Comparison of ENCODE assay signal across 9 cellular contexts in genomic region chr4:80307183-80307735, GRCh38. TPM values are rescaled to one million over a fixed set of nuclear protein-coding genes. Genes with fewer than 3 reads are reported as not detected.
DNase-seq lines count a peak whose midpoint lies in the region; ATAC-seq lines count a peak whose summit lies in the region.
"Had no signal": no experiment of that assay in that cellular context is flagged by ENCODE, and none has a peak within 500 bp of the region (broad histone marks: within the 10 kb centered on the region; RNA-seq: fewer than 3 reads in every experiment).

No MANE protein-coding gene starts in this region.

- DNase-seq in NCI-H446 treated with DMSO at 0.1 percent for 48 hours (lab: John Stamatoyannopoulos, UW) = peak; percentile 3
- DNase-seq in NCI-H446 (lab: John Stamatoyannopoulos, UW) = no peak
- DNase-seq in NCI-H345 (lab: John Stamatoyannopoulos, UW) = peak; percentile 78
- no peak for DNase-seq in epithelial cell of prostate (ENCODE audit: low read depth, low spot score)
- peak; percentile 20 for DNase-seq in stromal cell of bone marrow (ENCODE audit: low read depth)
- no peak for DNase-seq in GOT3 (lab: John Stamatoyannopoulos, UW)
- DNase-seq in left colon = no peak
- DNase-seq: activated CD4-positive, CD25-positive, alpha-beta regulatory T cell treated with anti-CD3 and anti-CD28 coated beads, Interleukin-2, amount 50 U/mL, for 72 hours had no signal

- H3K27ac ChIP-seq in epithelial cell of prostate = peak overlapping the region; percentile 89

- intact Hi-C loops in left colon (cut with DNase I, micrococcal nuclease) = no loop called here

- no peak for ATAC-seq in GM18867 (IDR thresholded peaks at IDR 0.05; ENCODE audit: unreplicated experiment)
- no peak for ATAC-seq in left colon

RNA-seq across cellular contexts. Expression of gene CFAP299, which starts 28.3 kb away (rescaled TPM):
- not detected for total RNA-seq in left colon

RNA-seq across cellular contexts. Expression of gene FGF5, which starts 40.8 kb away (rescaled TPM):
- under 1 TPM in 1 of 2 donors, not detected in 1; 0.28 TPM for total RNA-seq in left colon

Comparison
In these comparisons a context has a peak if more than half of its experiments do, and no peak if none do; other contexts are left out.
1. DNase-seq: peak in NCI-H446 treated with DMSO at 0.1 percent for 48 hours (single experiment), NCI-H345 (single experiment) and stromal cell of bone marrow (single experiment); none in NCI-H446 (0 of 2), epithelial cell of prostate (single experiment), GOT3 (single experiment) and left colon (0 of 2).